19 cellular contexts compared by ENCODE assay signal in the genomic region with DNA sequence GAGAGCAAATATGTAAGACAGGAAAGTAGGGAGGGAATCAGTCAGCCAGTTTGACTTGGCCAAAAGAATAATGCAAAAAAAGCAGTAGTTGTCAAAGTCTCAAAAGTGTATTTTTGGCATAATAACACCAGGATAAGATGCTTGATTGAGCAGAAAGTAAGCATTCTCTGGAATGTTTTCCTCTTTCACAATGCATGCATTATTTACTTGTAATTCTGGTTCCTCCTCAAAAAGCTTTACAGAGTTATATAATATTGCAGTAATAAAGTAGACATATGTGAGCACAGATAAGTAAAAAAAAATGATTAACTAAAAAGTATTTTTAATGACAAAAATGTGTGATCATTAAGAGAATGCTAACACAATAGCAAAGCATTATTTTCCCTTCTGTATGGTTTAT.
"Had no signal": no experiment of that assay in that cellular context is flagged by ENCODE, and none has a peak within 500 bp of the region (broad histone marks: within the 10 kb centered on the region; RNA-seq: fewer than 3 reads in every experiment).

No MANE protein-coding gene starts in this region.

- H3K27ac ChIP-seq: cardiac muscle cell, colonic mucosa, heart right ventricle, right lobe of liver, thoracic aorta had no signal

- H3K4me1 ChIP-seq: colonic mucosa, heart right ventricle, right lobe of liver had no signal

- H3K27me3 ChIP-seq: cardiac muscle cell, colonic mucosa, heart right ventricle, right lobe of liver had no signal

- H3K9me3 ChIP-seq: colonic mucosa, right lobe of liver, thoracic aorta had no signal

- ATAC-seq: activated CD8-positive, alpha-beta T cell treated with anti-CD3 and anti-CD28 coated beads for 36 hours; activated naive CD4-positive, alpha-beta T cell treated with anti-CD3 and anti-CD28 coated beads, Interleukin-2, amount 50 U/mL, for 72 hours; heart right ventricle; left ventricle myocardium superior; right lobe of liver; stimulated activated naive CD8-positive, alpha-beta T cell treated with anti-CD3 and anti-CD28 coated beads, Interleukin-15, Interleukin-2, amounts not matched to agents 100 U/mL and 50 U/mL, for 24 hours; WTC11 had no signal

- H3K36me3 ChIP-seq: cardiac muscle cell, colonic mucosa, heart right ventricle, right lobe of liver, thoracic aorta had no signal

- H3K4me3 ChIP-seq: cardiac muscle cell, colonic mucosa, heart right ventricle, right lobe of liver, thoracic aorta had no signal

- DNase-seq: activated CD4-positive, alpha-beta T cell treated with anti-CD3 and anti-CD28 coated beads for 1 hour; activated CD4-positive, alpha-beta T cell treated with anti-CD3 and anti-CD28 coated beads, Interleukin-2, amount 50 U/mL, for 1 hour; activated CD8-positive, alpha-beta T cell treated with anti-CD3 and anti-CD28 coated beads for 36 hours; activated T-cell treated with anti-CD3 and anti-CD28 coated beads, Interleukin-2, amount 50 U/mL, for 48 hours; anterior cingulate cortex; cerebellar nuclear complex; colonic mucosa; effector CD8-positive, alpha-beta T cell; heart right ventricle; left ventricle myocardium superior; posterior cingulate gyrus; right lobe of liver; stimulated activated CD4-positive, alpha-beta T cell treated with anti-CD3 and anti-CD28 coated beads, Interleukin-12 subunit alpha, Interleukin-12 subunit beta, amount 100 ng/mL, for 4 hours; stimulated activated CD4-positive, alpha-beta T cell treated with anti-CD3 and anti-CD28 coated beads, Interleukin-4, amount 100 ng/mL, for 1 hour; stimulated activated naive CD8-positive, alpha-beta T cell treated with anti-CD3 and anti-CD28 coated beads, Interleukin-15, Interleukin-2, amounts not matched to agents 100 U/mL and 50 U/mL, for 24 hours had no signal
